9 cellular contexts compared by ENCODE assay signal in genomic region chr14:74765721-74766120, GRCh38. TPM values are rescaled to one million over a fixed set of nuclear protein-coding genes. Genes with fewer than 3 reads are reported as not detected.
DNase-seq lines count a peak whose midpoint lies in the region; ATAC-seq and TF ChIP-seq lines count a peak whose summit lies in the region.
"Had no signal": no experiment of that assay in that cellular context is flagged by ENCODE, and none has a peak within 500 bp of the region (broad histone marks: within the 10 kb centered on the region; RNA-seq: fewer than 3 reads in every experiment).

No MANE protein-coding gene starts in this region.

- intact Hi-C loops in activated CD4-positive, alpha-beta memory T cell treated with anti-CD3 and anti-CD28 coated beads for 36 hours (cut with micrococcal nuclease): loop anchor here (10.0 kb wide), 1 partner anchor 799 kb away; no protein-coding TSS in a partner anchor

- CTCF ChIA-PET in activated CD4-positive, alpha-beta memory T cell treated with anti-CD3 and anti-CD28 coated beads for 36 hours (lab: Charles Lee): interaction anchor here (0.6 kb wide), 1 partner anchor 181 kb away, joined by 3 read pairs; no protein-coding TSS in a partner anchor

- POLR2A ChIA-PET in activated CD4-positive, alpha-beta memory T cell treated with anti-CD3 and anti-CD28 coated beads for 36 hours (lab: Charles Lee): no interaction called here

- peak overlapping the region in 1 of 2 donors; percentile 93 for H3K9ac ChIP-seq in stomach smooth muscle (ENCODE audit: low read length in 2 of 2)

- H3K36me3 ChIP-seq in stomach smooth muscle (ENCODE audit: control insufficient read depth in 2 of 2, insufficient read depth in 2 of 2, low read length in 2 of 2): no peaks in the 10 kb centered on the region
- H3K36me3 ChIP-seq: uterus had no signal

- no peaks in the 10 kb centered on the region for H3K27me3 Mint-ChIP-seq in activated T-cell treated with anti-CD3 and anti-CD28 coated beads, Interleukin-2, amount 50 U/mL, for 4 hours (ENCODE audit: low read depth)
- H3K27me3 Mint-ChIP-seq in activated CD4-positive, alpha-beta memory T cell treated with anti-CD3 and anti-CD28 coated beads for 36 hours: no peaks in the 10 kb centered on the region

- H3K9me3 Mint-ChIP-seq in activated T-cell treated with anti-CD3 and anti-CD28 coated beads, Interleukin-2, amount 50 U/mL, for 4 hours: no peaks in the 10 kb centered on the region
- no peaks in the 10 kb centered on the region for H3K9me3 Mint-ChIP-seq in activated CD4-positive, alpha-beta memory T cell treated with anti-CD3 and anti-CD28 coated beads for 36 hours

- H3K4me3 ChIP-seq in fibroblast of villous mesenchyme (ENCODE audit: low read depth, low read length) (peak overlapping the region; percentile 88), stomach smooth muscle (ENCODE audit: low read length in 2 of 2) (peak overlapping the region; percentile 1 to 88)

- H3K4me1 ChIP-seq in stomach smooth muscle (ENCODE audit: control insufficient read depth, insufficient read depth, low read length): peaks cover 2% of the 10 kb centered on the region

- DNase-seq in activated T-cell treated with anti-CD3 and anti-CD28 coated beads, Interleukin-2, amount 50 U/mL, for 4 hours: no peak
- no peak for DNase-seq in activated T-cell treated with anti-CD3 and anti-CD28 coated beads, Interleukin-2, amount 50 U/mL, for 1 hour
- DNase-seq in activated CD4-positive, alpha-beta memory T cell treated with anti-CD3 and anti-CD28 coated beads for 36 hours: no peak
- no peak for DNase-seq in fibroblast of villous mesenchyme (ENCODE audit: low read depth)
- DNase-seq in NCI-H2196 treated with DMSO at 0.1 percent for 48 hours (lab: John Stamatoyannopoulos, UW; ENCODE audit: unreplicated experiment): no peak
- DNase-seq: uterus had no signal

- peaks cover 58% of the 10 kb centered on the region for H3K4me1 Mint-ChIP-seq in activated T-cell treated with anti-CD3 and anti-CD28 coated beads, Interleukin-2, amount 50 U/mL, for 4 hours (ENCODE audit: low read depth)
- peaks cover 54% of the 10 kb centered on the region for H3K4me1 Mint-ChIP-seq in activated CD4-positive, alpha-beta memory T cell treated with anti-CD3 and anti-CD28 coated beads for 36 hours (ENCODE audit: low read depth)

- no peaks in the 10 kb centered on the region for H3K9me3 ChIP-seq in stomach smooth muscle (ENCODE audit: control insufficient read depth in 2 of 2, low read length in 2 of 2)
- H3K9me3 ChIP-seq: uterus had no signal

- H3K27ac Mint-ChIP-seq in activated CD4-positive, alpha-beta memory T cell treated with anti-CD3 and anti-CD28 coated beads for 36 hours: peak overlapping the region; percentile 0

- TF ChIP-seq CTCF in fibroblast of villous mesenchyme (IDR thresholded peaks at IDR 0.05; ENCODE audit: insufficient read depth, low read depth, low read length): no peak

- H3K27me3 ChIP-seq in stomach smooth muscle (ENCODE audit: control insufficient read depth in 1 of 2, insufficient read depth in 2 of 2, low read length in 2 of 2): no peaks in the 10 kb centered on the region
- H3K27me3 ChIP-seq: uterus had no signal

- ATAC-seq in activated T-cell treated with anti-CD3 and anti-CD28 coated beads, Interleukin-2, amount 50 U/mL, for 4 hours: no peak
- ATAC-seq in HG03442 (IDR thresholded peaks at IDR 0.05; ENCODE audit: unreplicated experiment) (no peak), HG02970 (IDR thresholded peaks at IDR 0.05; ENCODE audit: low FRiP score, unreplicated experiment) (no peak)

- peaks cover 21% of the 10 kb centered on the region for H3K36me3 Mint-ChIP-seq in activated T-cell treated with anti-CD3 and anti-CD28 coated beads, Interleukin-2, amount 50 U/mL, for 4 hours (ENCODE audit: insufficient read depth)
- peaks cover 21% of the 10 kb centered on the region for H3K36me3 Mint-ChIP-seq in activated CD4-positive, alpha-beta memory T cell treated with anti-CD3 and anti-CD28 coated beads for 36 hours

- peak overlapping the region; percentile 95 for H3K4me3 Mint-ChIP-seq in activated T-cell treated with anti-CD3 and anti-CD28 coated beads, Interleukin-2, amount 50 U/mL, for 4 hours
- H3K4me3 Mint-ChIP-seq in activated CD4-positive, alpha-beta memory T cell treated with anti-CD3 and anti-CD28 coated beads for 36 hours: peak overlapping the region; percentile 94

- H3K27ac ChIP-seq in stomach smooth muscle (ENCODE audit: low read length): no peak overlapping the region

RNA-seq across cellular contexts. Expression of gene YLPM1, which starts 2.6 kb away (rescaled TPM):
- 10 to 100 TPM; 45.8 to 49.6 (median 47.4) TPM for total RNA-seq in activated T-cell treated with anti-CD3 and anti-CD28 coated beads, Interleukin-2, amount 50 U/mL, for 4 hours
- 10 to 100 TPM; 46.3 to 51.8 TPM for total RNA-seq in activated CD4-positive, alpha-beta memory T cell treated with anti-CD3 and anti-CD28 coated beads for 36 hours
- total RNA-seq in fibroblast of villous mesenchyme: 43.8 and 44.5 TPM in 2 replicates

RNA-seq across cellular contexts. Expression of gene FCF1, which starts 52.8 kb away (rescaled TPM):
- 10 to 100 TPM; 87.9 to 93.6 (median 91.0) TPM for total RNA-seq in activated T-cell treated with anti-CD3 and anti-CD28 coated beads, Interleukin-2, amount 50 U/mL, for 4 hours
- total RNA-seq in activated CD4-positive, alpha-beta memory T cell treated with anti-CD3 and anti-CD28 coated beads for 36 hours: 10 to 100 TPM; 72.1 to 72.5 TPM
- 22.5 and 24.2 TPM in 2 replicates for total RNA-seq in fibroblast of villous mesenchyme

RNA-seq across cellular contexts. Expression of gene AREL1, which starts 52.8 kb away (rescaled TPM):
- 10 to 100 TPM; 31.1 to 38.0 (median 32.5) TPM for total RNA-seq in activated T-cell treated with anti-CD3 and anti-CD28 coated beads, Interleukin-2, amount 50 U/mL, for 4 hours
- total RNA-seq in activated CD4-positive, alpha-beta memory T cell treated with anti-CD3 and anti-CD28 coated beads for 36 hours: 10 to 100 TPM; 31.9 to 34.6 TPM
- 39.0 and 44.5 TPM in 2 replicates for total RNA-seq in fibroblast of villous mesenchyme
